ENCODE assay signal across 9 cellular contexts in genomic region chr10:101780818-101781654, GRCh38. TPM values are rescaled to one million over a fixed set of nuclear protein-coding genes. Genes with fewer than 3 reads are reported as not detected.
A peak's percentile ranks its signal among the peaks of the same experiment; 100 is the strongest.
DNase-seq lines count a peak whose midpoint lies in the region; ATAC-seq and TF ChIP-seq lines count a peak whose summit lies in the region.
"Had no signal": no experiment of that assay in that cellular context is flagged by ENCODE, and none has a peak within 500 bp of the region (broad histone marks: within the 10 kb centered on the region; RNA-seq: fewer than 3 reads in every experiment).

No MANE protein-coding gene starts in this region.

- H3K9me3 ChIP-seq in OCI-LY3 (ENCODE audit: insufficient read depth, low read length) (no peaks in the 10 kb centered on the region), fibroblast of lung (ENCODE audit: control insufficient read depth, insufficient read depth, low read depth, low read length) (no peaks in the 10 kb centered on the region), neuronal stem cell (replicated peaks in 1 of 2; ENCODE audit: control insufficient read depth in 2 of 2, insufficient read depth in 1 of 2, low read depth in 1 of 2, low read length in 2 of 2) (no peaks in the 10 kb centered on the region)

- H3K14ac ChIP-seq in neuronal stem cell (ENCODE audit: low read length) = no peak overlapping the region

- peak overlapping the region; percentile 82 for H2AK5ac ChIP-seq in neuronal stem cell (ENCODE audit: low read depth, low read length)

- H3K4me1 ChIP-seq in OCI-LY3 (ENCODE audit: low read length) (peaks cover 41% of the 10 kb centered on the region), fibroblast of lung (ENCODE audit: control insufficient read depth, extremely low read depth, insufficient read depth, low read length) (peaks cover 7% of the 10 kb centered on the region), neuronal stem cell (ENCODE audit: control insufficient read depth in 2 of 2, insufficient read depth in 1 of 2, low read depth in 1 of 2, low read length in 2 of 2) (peaks cover 12 to 31% of the 10 kb centered on the region in 2 donors)

- H4K20me1 ChIP-seq in OCI-LY3 (ENCODE audit: insufficient read depth, low read length) = 0 out of 2 replicates have a peak, but pooled peaks cover 3% of the 10 kb centered on the region
- H4K20me1 ChIP-seq in fibroblast of lung (ENCODE audit: control insufficient read depth, extremely low read depth, insufficient read depth, low read length) = no peaks in the 10 kb centered on the region

- H3K36me3 ChIP-seq in OCI-LY3 (replicated peaks; ENCODE audit: low read depth, low read length) (peaks cover 14% of the 10 kb centered on the region), fibroblast of lung (ENCODE audit: control insufficient read depth, insufficient read depth, low read length) (no peaks in the 10 kb centered on the region), neuronal stem cell (replicated peaks in 1 of 2; ENCODE audit: control insufficient read depth in 2 of 2, insufficient read depth in 2 of 2, low read length in 2 of 2) (peaks cover 8 to 22% of the 10 kb centered on the region in 2 donors)

- WGBS in neuronal stem cell (ENCODE audit: extremely low coverage in 2 of 2, insufficient read length in 2 of 2, insufficient replicate concordance in 1 of 2), 2 donors = no CpG with 5 or more reads among the region's 14 CpGs

- H4K8ac ChIP-seq in neuronal stem cell (ENCODE audit: low read depth, low read length) = peak overlapping the region; percentile 90

- no peak overlapping the region for H3K23ac ChIP-seq in neuronal stem cell (ENCODE audit: low read depth, low read length, poor library complexity)

- H2BK120ac ChIP-seq in neuronal stem cell (ENCODE audit: low read depth, low read length) = no peak overlapping the region

- no peak overlapping the region for H4K91ac ChIP-seq in neuronal stem cell (ENCODE audit: low read depth, low read length, poor library complexity)

- no peak overlapping the region for H2AFZ ChIP-seq in OCI-LY3 (ENCODE audit: low read depth, low read length)
- H2AFZ ChIP-seq in fibroblast of lung (ENCODE audit: low read length) = no peak overlapping the region
- no peak overlapping the region for H2AFZ ChIP-seq in neuronal stem cell (ENCODE audit: low read length)

- H3K9ac ChIP-seq in OCI-LY3 (ENCODE audit: low read length) = no peak overlapping the region
- H3K9ac ChIP-seq in fibroblast of lung (ENCODE audit: insufficient read depth, low read length) = no peak overlapping the region
- no peak overlapping the region for H3K9ac ChIP-seq in neuronal stem cell (ENCODE audit: low read depth, low read length, poor library complexity)

- peak overlapping the region; percentile 86 for H3K4me2 ChIP-seq in OCI-LY3 (ENCODE audit: low read length)
- no peak overlapping the region for H3K4me2 ChIP-seq in fibroblast of lung (ENCODE audit: extremely low read depth, insufficient read depth, low read length)
- H3K4me2 ChIP-seq in neuronal stem cell (ENCODE audit: insufficient read depth, low read length, poor library complexity, severe bottlenecking) = no peak overlapping the region

- H2BK12ac ChIP-seq in neuronal stem cell (ENCODE audit: low read length) = no peak overlapping the region

- DNase-seq in D341Med (ENCODE audit: low spot score) (peak; percentile 80), fibroblast of lung (ENCODE audit: low read depth in 2 of 2) (peak; percentile 41 to 53), neuronal stem cell (ENCODE audit: low spot score) (peak; percentile 80), superior temporal gyrus (ENCODE audit: extremely low spot score) (peak; percentile 78)
- DNase-seq in activated T-cell treated with anti-CD3 and anti-CD28 coated beads, Interleukin-2, amount 50 U/mL, for 1 hour = peak; percentile 80

- peak overlapping the region; percentile 67 for H2BK5ac ChIP-seq in neuronal stem cell (ENCODE audit: low read length)

- H3K27me3 ChIP-seq in OCI-LY3 (ENCODE audit: low read depth, low read length) (no peaks in the 10 kb centered on the region), fibroblast of lung (ENCODE audit: control insufficient read depth, insufficient read depth, low read length) (peaks cover 9% of the 10 kb centered on the region), neuronal stem cell (ENCODE audit: control insufficient read depth in 3 of 3, insufficient read depth in 3 of 3, low read depth in 1 of 3, low read length in 3 of 3) (peaks cover 0 to 36% (median 29%) of the 10 kb centered on the region in 3 experiments)

- H3K4me3 ChIP-seq in OCI-LY3 (ENCODE audit: low read length) = no peak overlapping the region
- no peak overlapping the region for H3K4me3 ChIP-seq in fibroblast of lung (replicated peaks in 1 of 4; ENCODE audit: control extremely low read depth in 1 of 4, insufficient read depth in 1 of 4, low read depth in 3 of 4, low read length in 4 of 4)
- H3K4me3 ChIP-seq in neuronal stem cell (ENCODE audit: low read length in 2 of 2) = no peak overlapping the region

- H3K4ac ChIP-seq in neuronal stem cell (ENCODE audit: low read length) = no peak overlapping the region

- peaks cover 1% of the 10 kb centered on the region for H3K79me1 ChIP-seq in neuronal stem cell (ENCODE audit: low read depth, low read length)

- H3K27ac ChIP-seq in OCI-LY3 (ENCODE audit: low read length) (no peak overlapping the region), fibroblast of lung (ENCODE audit: insufficient read depth, low read length) (no peak overlapping the region), neuronal stem cell (replicated peaks; ENCODE audit: low read length) (peak overlapping the region; percentile 36)
- H3K27ac ChIP-seq: epithelial cell of prostate had no signal

- H2BK15ac ChIP-seq in neuronal stem cell (ENCODE audit: low read length) = peak overlapping the region; percentile 84

- peak; percentile 80 for TF ChIP-seq CTCF in OCI-LY3 (IDR thresholded peaks at IDR 0.05; ENCODE audit: low read depth, low read length)
- TF ChIP-seq CTCF in fibroblast of lung (conservative IDR thresholded peaks at IDR 0.05 in 1 of 2, IDR thresholded peaks at IDR 0.05 in 1 of 2; ENCODE audit: low read depth in 1 of 2, low read length in 2 of 2) = peak; percentile 83 to 87

- H3K18ac ChIP-seq in neuronal stem cell (ENCODE audit: low read length) = peak overlapping the region; percentile 73

- ATAC-seq in HG02798 (IDR thresholded peaks at IDR 0.05; ENCODE audit: poor library complexity, unreplicated experiment) (peak; percentile 44), GM18909 (IDR thresholded peaks at IDR 0.05; ENCODE audit: poor library complexity, unreplicated experiment) (no peak)

- H3K79me2 ChIP-seq in OCI-LY3 (ENCODE audit: low read length) = peaks cover 17% of the 10 kb centered on the region
- H3K79me2 ChIP-seq in fibroblast of lung (ENCODE audit: control insufficient read depth, insufficient read depth, low read length) = peaks cover 9% of the 10 kb centered on the region

RNA-seq across cellular contexts. Expression of gene NPM3, which starts 2.2 kb away (rescaled TPM):
- total RNA-seq in fibroblast of lung = 80.8 and 95.3 TPM in 2 replicates
- polyA plus RNA-seq in fibroblast of lung = 29.1 and 46.7 TPM in 2 replicates
- 43.0 and 67.3 TPM in 2 replicates for polyA plus RNA-seq in fibroblast of lung (2012)
- 52.3 and 71.5 TPM in 2 replicates for polyA minus RNA-seq in fibroblast of lung (ENCODE audit: low replicate concordance)
- 105 TPM for polyA plus RNA-seq in neuronal stem cell (2013, experiment 1 of 2)
- polyA plus RNA-seq in neuronal stem cell (2013, experiment 2 of 2) = 108 TPM

RNA-seq across cellular contexts. Expression of gene FGF8, which starts 5.1 kb away (rescaled TPM):
- total RNA-seq in fibroblast of lung = not detected in 2 replicates
- not detected in 2 replicates for polyA plus RNA-seq in fibroblast of lung
- polyA plus RNA-seq in fibroblast of lung (2012) = not detected in 2 replicates
- not detected in 2 replicates for polyA minus RNA-seq in fibroblast of lung (ENCODE audit: low replicate concordance)
- 91.9 TPM for polyA plus RNA-seq in neuronal stem cell (2013, experiment 1 of 2)
- 86.1 TPM for polyA plus RNA-seq in neuronal stem cell (2013, experiment 2 of 2)

RNA-seq across cellular contexts. Expression of gene OGA, which starts 37.2 kb away (rescaled TPM):
- 108 and 193 TPM in 2 replicates for total RNA-seq in fibroblast of lung
- polyA plus RNA-seq in fibroblast of lung = 50.6 and 69.9 TPM in 2 replicates
- 48.0 and 72.0 TPM in 2 replicates for polyA plus RNA-seq in fibroblast of lung (2012)
- 17.7 and 37.2 TPM in 2 replicates for polyA minus RNA-seq in fibroblast of lung (ENCODE audit: low replicate concordance)
- polyA plus RNA-seq in neuronal stem cell (2013, experiment 1 of 2) = 74.9 TPM
- 76.0 TPM for polyA plus RNA-seq in neuronal stem cell (2013, experiment 2 of 2)
